In genomic region chr1:77218477-77219165, GRCh38 we compare ENCODE assay signal across 8 cellular contexts. TPM values are rescaled to one million over a fixed set of nuclear protein-coding genes. Genes with fewer than 3 reads are reported as not detected.
A peak's percentile ranks its signal among the peaks of the same experiment; 100 is the strongest.
DNase-seq lines count a peak whose midpoint lies in the region; ATAC-seq and TF ChIP-seq lines count a peak whose summit lies in the region.

No MANE protein-coding gene starts in this region.

- peaks cover 39% of the 10 kb centered on the region for H3K4me1 Mint-ChIP-seq in activated CD4-positive, alpha-beta memory T cell treated with anti-CD3 and anti-CD28 coated beads, Interleukin-2, amount 10 ng/mL, durations not matched to agents 7 days and 5 days

- H3K27ac Mint-ChIP-seq in activated CD4-positive, alpha-beta memory T cell treated with anti-CD3 and anti-CD28 coated beads, Interleukin-2, amount 10 ng/mL, durations not matched to agents 7 days and 5 days = peak overlapping the region; percentile 84

- DNase-seq in DND-41 = no peak
- DNase-seq in activated CD4-positive, alpha-beta memory T cell treated with anti-CD3 and anti-CD28 coated beads, Interleukin-2, amount 10 ng/mL, durations not matched to agents 7 days and 5 days = no peak
- no peak for DNase-seq in heart left ventricle
- no peak for DNase-seq in psoas muscle
- no peak for DNase-seq in UCSD-AML1 (lab: John Stamatoyannopoulos, UW; ENCODE audit: unreplicated experiment)
- DNase-seq in NCI-H1930 (lab: John Stamatoyannopoulos, UW) = no peak

- peak overlapping the region; percentile 78 for H3K4me2 ChIP-seq in DND-41 (ENCODE audit: insufficient read depth, low read length)

- POLR2A ChIA-PET in activated CD4-positive, alpha-beta memory T cell treated with anti-CD3 and anti-CD28 coated beads, Interleukin-2, amount 10 ng/mL, durations not matched to agents 7 days and 5 days (lab: Charles Lee) = no interaction called here

- ATAC-seq in DND-41 (ENCODE audit: insufficient read depth, low read depth) (peak; percentile 71), GM21381 (IDR thresholded peaks at IDR 0.05; ENCODE audit: unreplicated experiment) (peak; percentile 36), HG03571 (IDR thresholded peaks at IDR 0.05; ENCODE audit: unreplicated experiment) (peak; percentile 33), heart left ventricle (peak; percentile 49 to 68 (median 56)), psoas muscle (peak; percentile 36 to 70 (median 50))

- no peaks in the 10 kb centered on the region for H3K9me3 ChIP-seq in DND-41 (ENCODE audit: insufficient read depth, low read length, severe bottlenecking)
- H3K9me3 ChIP-seq in heart left ventricle = no peaks in the 10 kb centered on the region
- H3K9me3 ChIP-seq in psoas muscle = no peaks in the 10 kb centered on the region

- H3K27ac ChIP-seq in DND-41 (ENCODE audit: low read length) = peak overlapping the region; percentile 79
- H3K27ac ChIP-seq in heart left ventricle = peak overlapping the region; percentile 11 to 90 (median 81)
- H3K27ac ChIP-seq in psoas muscle = peak overlapping the region; percentile 89

- no peaks in the 10 kb centered on the region for H3K27me3 Mint-ChIP-seq in activated CD4-positive, alpha-beta memory T cell treated with anti-CD3 and anti-CD28 coated beads, Interleukin-2, amount 10 ng/mL, durations not matched to agents 7 days and 5 days

- WGBS in heart left ventricle, 4 donors = 3 to 6% (median 4%) methylated on average over 12 of the region's 12 CpGs
- WGBS in psoas muscle, 3 donors = 4 to 5% (median 5%) methylated on average over 12 of the region's 12 CpGs

- H3K36me3 Mint-ChIP-seq in activated CD4-positive, alpha-beta memory T cell treated with anti-CD3 and anti-CD28 coated beads, Interleukin-2, amount 10 ng/mL, durations not matched to agents 7 days and 5 days (ENCODE audit: low read depth) = peaks cover 21% of the 10 kb centered on the region

- TF ChIP-seq CTCF in DND-41 (IDR thresholded peaks at IDR 0.05; ENCODE audit: borderline replicate concordance, extremely low read depth, low read length, poor library complexity, severe bottlenecking) (peak; percentile 19), heart left ventricle (IDR thresholded peaks at IDR 0.05) (no peak), psoas muscle (IDR thresholded peaks at IDR 0.05) (no peak)

- CTCF ChIA-PET in activated CD4-positive, alpha-beta memory T cell treated with anti-CD3 and anti-CD28 coated beads, Interleukin-2, amount 10 ng/mL, durations not matched to agents 7 days and 5 days (lab: Charles Lee) = interaction anchor here (0.9 kb wide), 1 partner anchor 317 kb away, joined by 3 read pairs; no protein-coding TSS in a partner anchor

- no peaks in the 10 kb centered on the region for H3K9me3 Mint-ChIP-seq in activated CD4-positive, alpha-beta memory T cell treated with anti-CD3 and anti-CD28 coated beads, Interleukin-2, amount 10 ng/mL, durations not matched to agents 7 days and 5 days

- no peak for TF ChIP-seq POLR2A in heart left ventricle (IDR thresholded peaks at IDR 0.05)

- H4K20me1 ChIP-seq in DND-41 (ENCODE audit: insufficient read depth, low read length) = no peaks in the 10 kb centered on the region

- peak overlapping the region; percentile 88 to 93 for H3K4me3 ChIP-seq in DND-41 (ENCODE audit: low read depth in 1 of 2, low read length in 2 of 2)
- H3K4me3 ChIP-seq in heart left ventricle = peak overlapping the region; percentile 48 to 89 (median 73)
- peak overlapping the region; percentile 88 for H3K4me3 ChIP-seq in psoas muscle

- H3K4me1 ChIP-seq in DND-41 (ENCODE audit: insufficient read depth, low read length) = peaks cover 31% of the 10 kb centered on the region
- peaks cover 0 to 15% (median 10%) of the 10 kb centered on the region in 12 donors for H3K4me1 ChIP-seq in heart left ventricle
- peaks cover 18% of the 10 kb centered on the region for H3K4me1 ChIP-seq in psoas muscle

- peaks cover 11% of the 10 kb centered on the region; the same call in 1 of the 2 replicates for H3K36me3 ChIP-seq in DND-41 (ENCODE audit: insufficient read depth, low read length)
- H3K36me3 ChIP-seq in heart left ventricle = no peaks in the 10 kb centered on the region
- H3K36me3 ChIP-seq in psoas muscle (ENCODE audit: insufficient read depth in 1 of 2, low read depth in 1 of 2) = peaks cover 0 to 11% of the 10 kb centered on the region in 2 donors

- peak overlapping the region; percentile 99 for H2AFZ ChIP-seq in DND-41 (ENCODE audit: low read depth, low read length)

- H3K79me2 ChIP-seq in DND-41 (ENCODE audit: insufficient read depth, low read length) = peaks cover 31% of the 10 kb centered on the region

- intact Hi-C loops in heart left ventricle (cut with DNase I) = no loop called here
- intact Hi-C loops in psoas muscle (cut with DNase I) = no loop called here

- H3K27me3 ChIP-seq in DND-41 (ENCODE audit: insufficient read depth, low read length, poor library complexity) (no peaks in the 10 kb centered on the region), heart left ventricle (no peaks in the 10 kb centered on the region), psoas muscle (ENCODE audit: insufficient read depth in 3 of 3, low read length in 2 of 3) (no peaks in the 10 kb centered on the region)

- peak overlapping the region; percentile 72 for H3K9ac ChIP-seq in DND-41 (ENCODE audit: low read depth, low read length)

- peak overlapping the region; percentile 89 for H3K4me3 Mint-ChIP-seq in activated CD4-positive, alpha-beta memory T cell treated with anti-CD3 and anti-CD28 coated beads, Interleukin-2, amount 10 ng/mL, durations not matched to agents 7 days and 5 days

RNA-seq across cellular contexts. Expression of gene PIGK, which starts 0.6 kb away (rescaled TPM):
- 10 to 100 TPM; 21.3 to 21.7 TPM for total RNA-seq in activated CD4-positive, alpha-beta memory T cell treated with anti-CD3 and anti-CD28 coated beads, Interleukin-2, amount 10 ng/mL, durations not matched to agents 7 days and 5 days
- total RNA-seq in heart left ventricle = 10 to 100 TPM; 24.3 to 42.4 (median 28.3) TPM
- 10 to 100 TPM in 1 of 2 donors, 1 to 10 TPM in 1; 6.2 to 16.1 TPM for polyA plus RNA-seq in heart left ventricle
- 10 to 100 TPM; 10.2 to 13.2 (median 12.1) TPM for total RNA-seq in psoas muscle
- 10 to 100 TPM in 1 of 3 donors, 1 to 10 TPM in 2; 4.8 to 12.1 (median 5.0) TPM for polyA plus RNA-seq in psoas muscle
